Comparison of ENCODE assay signal across 8 cellular contexts in the genomic region with DNA sequence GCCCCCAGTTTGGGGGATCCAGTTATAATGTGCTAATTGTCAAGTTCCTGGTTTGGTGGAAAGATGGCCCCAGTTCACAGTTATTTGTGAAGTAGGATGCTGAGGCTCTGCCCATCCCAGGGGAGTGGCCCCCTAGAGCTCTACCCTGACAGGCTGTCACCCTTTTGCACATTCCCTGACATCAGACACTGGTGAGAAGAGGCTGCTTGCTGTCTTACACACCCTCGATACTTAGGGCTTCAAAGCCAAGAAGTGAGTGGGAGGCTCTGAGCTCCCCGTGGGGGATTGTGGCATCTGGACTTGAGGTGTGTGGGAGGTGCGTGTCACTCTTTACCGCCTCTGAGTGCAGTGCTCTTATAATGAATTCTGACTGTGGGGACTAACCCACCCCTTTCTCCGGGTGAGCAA.
A peak's percentile ranks its signal among the peaks of the same experiment; 100 is the strongest.
DNase-seq lines count a peak whose midpoint lies in the region; ATAC-seq and TF ChIP-seq lines count a peak whose summit lies in the region.

No MANE protein-coding gene starts in this region.

- ATAC-seq in GM18520 (IDR thresholded peaks at IDR 0.05; ENCODE audit: unreplicated experiment) (peak; percentile 87), HG02623 (IDR thresholded peaks at IDR 0.05; ENCODE audit: unreplicated experiment) (peak; percentile 91), activated B cell treated with CpG ODN at 0.5 μM for 24 hours (ENCODE audit: low read depth) (peak; percentile 94), memory B cell (ENCODE audit: low read depth) (peak; percentile 76), left cardiac atrium (no peak)

- H3K27me3 Mint-ChIP-seq in activated B cell treated with CpG ODN at 0.5 μM for 24 hours (no peaks in the 10 kb centered on the region), memory B cell (no peaks in the 10 kb centered on the region)

- DNase-seq in activated B cell treated with CpG ODN at 0.5 μM for 24 hours: peak; percentile 35
- DNase-seq in memory B cell (ENCODE audit: low spot score in 2 of 2): peak in 1 of 2 donors; percentile 12
- DNase-seq in Ammon's horn (ENCODE audit: low spot score): no peak
- no peak for DNase-seq in dermis blood vessel endothelial cell
- no peak for DNase-seq in left cardiac atrium
- no peak for DNase-seq in NOMO-1 (lab: John Stamatoyannopoulos, UW; ENCODE audit: unreplicated experiment in 2 of 2)

- H3K4me3 Mint-ChIP-seq in activated B cell treated with CpG ODN at 0.5 μM for 24 hours: peak overlapping the region; percentile 6
- H3K4me3 Mint-ChIP-seq in memory B cell: no peak overlapping the region

- intact Hi-C loops in activated B cell treated with CpG ODN at 0.5 μM for 24 hours (cut with micrococcal nuclease) (loop anchor here (1.0 to 5.0 kb wide), 3 partner anchors 26 to 103 kb away; no protein-coding TSS in a partner anchor), left cardiac atrium (cut with DNase I) (no loop called here)

- H3K27ac Mint-ChIP-seq in activated B cell treated with CpG ODN at 0.5 μM for 24 hours (peak overlapping the region; percentile 74), memory B cell (peak overlapping the region; percentile 16)

- H3K36me3 Mint-ChIP-seq in activated B cell treated with CpG ODN at 0.5 μM for 24 hours (ENCODE audit: low read depth): peaks cover 79% of the 10 kb centered on the region
- peaks cover 44% of the 10 kb centered on the region for H3K36me3 Mint-ChIP-seq in memory B cell

- POLR2A ChIA-PET in activated B cell treated with CpG ODN at 0.5 μM for 24 hours (lab: Charles Lee): interaction anchor here (0.7 to 1.3 kb wide), 2 partner anchors 68 to 168 kb away, joined by 4 to 5 read pairs; no protein-coding TSS in a partner anchor

- peaks cover 27% of the 10 kb centered on the region for H3K4me1 Mint-ChIP-seq in activated B cell treated with CpG ODN at 0.5 μM for 24 hours
- peaks cover 21% of the 10 kb centered on the region for H3K4me1 Mint-ChIP-seq in memory B cell

- TF ChIP-seq CTCF in activated B cell treated with CpG ODN at 0.5 μM for 24 hours (IDR thresholded peaks at IDR 0.05): no peak

- H3K9me3 Mint-ChIP-seq in activated B cell treated with CpG ODN at 0.5 μM for 24 hours (no peaks in the 10 kb centered on the region), memory B cell (no peaks in the 10 kb centered on the region)

- CTCF ChIA-PET in activated B cell treated with CpG ODN at 0.5 μM for 24 hours (lab: Charles Lee): interaction anchor here (0.7 kb wide), 1 partner anchor 197 kb away, joined by 5 read pairs; no protein-coding TSS in a partner anchor

Comparison
In these comparisons a context has a peak if more than half of its experiments do, and no peak if none do; other contexts are left out.
1. ATAC-seq: peak in GM18520 (single experiment), HG02623 (single experiment), activated B cell treated with CpG ODN at 0.5 μM for 24 hours (single experiment) and memory B cell (single experiment); none in left cardiac atrium (0 of 2).